ENCODE assay signal across 23 cellular contexts in the genomic region with DNA sequence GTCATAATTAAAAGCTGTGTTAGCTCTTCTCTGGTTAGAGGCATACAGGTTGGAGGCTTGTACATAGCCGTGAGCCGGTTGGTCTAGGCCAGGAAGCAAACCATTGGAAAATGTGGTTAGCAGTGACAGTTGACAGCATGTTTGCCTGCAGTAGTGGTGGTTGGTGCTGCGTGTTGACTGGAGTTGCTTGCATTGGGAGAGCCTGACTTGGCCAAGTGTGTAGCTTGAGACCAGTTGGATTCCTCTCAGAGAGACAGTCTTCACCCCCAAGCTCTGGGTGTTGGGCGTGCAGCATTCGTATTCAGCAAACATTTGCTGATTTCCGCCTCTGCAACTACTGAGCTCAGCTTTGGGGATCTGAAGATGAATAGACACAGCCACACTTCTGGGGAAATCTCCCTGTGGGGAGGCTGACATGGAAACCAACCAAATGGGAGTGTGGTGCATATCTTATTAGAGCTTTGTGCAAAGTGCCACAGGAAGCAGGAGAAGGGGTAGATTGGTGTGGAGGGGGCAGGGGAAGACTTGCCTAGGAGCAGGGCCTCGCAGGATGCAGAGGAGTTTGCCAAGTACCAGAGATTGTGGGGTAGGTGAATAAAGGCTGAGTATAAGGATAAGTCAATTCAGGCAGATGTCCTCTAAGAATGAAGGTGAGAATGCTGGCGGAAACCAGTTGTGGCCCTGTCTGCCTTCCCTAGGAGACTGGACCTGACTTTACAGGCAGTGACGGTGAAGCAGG.
DNase-seq lines count a peak whose midpoint lies in the region; ATAC-seq and TF ChIP-seq lines count a peak whose summit lies in the region.
"Had no signal": no experiment of that assay in that cellular context is flagged by ENCODE, and none has a peak within 500 bp of the region (broad histone marks: within the 10 kb centered on the region; RNA-seq: fewer than 3 reads in every experiment).

No MANE protein-coding gene starts in this region.

- no peak for TF ChIP-seq POLR2A in sigmoid colon (IDR thresholded peaks at IDR 0.05)

- H3K4me1 ChIP-seq in DND-41 (ENCODE audit: insufficient read depth, low read length) (peaks cover 3% of the 10 kb centered on the region; the same call in 1 of the 2 replicates), sigmoid colon (peaks cover 0 to 100% (median 89%) of the 10 kb centered on the region in 4 donors), smooth muscle cell (ENCODE audit: low read depth) (peaks cover 47% of the 10 kb centered on the region)

- no peak overlapping the region for H3K9ac ChIP-seq in DND-41 (ENCODE audit: low read depth, low read length)
- H3K9ac ChIP-seq in smooth muscle cell (ENCODE audit: low read depth), result no peak overlapping the region

- H3K27me3 ChIP-seq in DND-41 (ENCODE audit: insufficient read depth, low read length, poor library complexity) (no peaks in the 10 kb centered on the region), sigmoid colon (no peaks in the 10 kb centered on the region), smooth muscle cell (ENCODE audit: low read depth) (no peaks in the 10 kb centered on the region)
- H3K27me3 ChIP-seq: gastrocnemius medialis had no signal

- 85 to 95% methylated on average over 9 of the region's 9 CpGs for WGBS in sigmoid colon, 2 donors
- 92% methylated on average over 9 of the region's 9 CpGs for WGBS in smooth muscle cell (ENCODE audit: low lambda C conversion rate)

- 0 out of 3 replicates have a peak, but pooled peaks have one; percentile 24 for ATAC-seq in DND-41 (ENCODE audit: insufficient read depth, low read depth)
- ATAC-seq: esophagus mucosa, gastrocnemius medialis had no signal

- H3K9me3 ChIP-seq in DND-41 (ENCODE audit: insufficient read depth, low read length, severe bottlenecking) (no peaks in the 10 kb centered on the region), sigmoid colon (no peaks in the 10 kb centered on the region), smooth muscle cell (replicated peaks; ENCODE audit: low read depth) (no peaks in the 10 kb centered on the region)
- H3K9me3 ChIP-seq: gastrocnemius medialis had no signal

- peaks cover 86% of the 10 kb centered on the region for H3K79me2 ChIP-seq in DND-41 (ENCODE audit: insufficient read depth, low read length)
- peaks cover 84% of the 10 kb centered on the region for H3K79me2 ChIP-seq in smooth muscle cell (ENCODE audit: low read depth)

- no peak overlapping the region for H3K4me3 ChIP-seq in DND-41 (ENCODE audit: low read depth in 1 of 2, low read length in 2 of 2)
- no peak overlapping the region for H3K4me3 ChIP-seq in sigmoid colon
- H3K4me3 ChIP-seq in smooth muscle cell, result no peak overlapping the region
- H3K4me3 ChIP-seq: gastrocnemius medialis, skin epidermis had no signal

- H3K4me3 Mint-ChIP-seq in T-helper 2 cell treated with Interferon-gamma antibody and Interleukin-4, amounts not matched to agents 5 μg/mL and 100 μg/mL, for 36 hours, result no peak overlapping the region
- H3K4me3 Mint-ChIP-seq in chondrocyte (ENCODE audit: unreplicated experiment), result no peak overlapping the region
- H3K4me3 Mint-ChIP-seq: activated CD4-positive, alpha-beta T cell treated with anti-CD3 and anti-CD28 coated beads, Interleukin-2, amount 10 ng/mL, durations not matched to agents 7 days and 5 days; neural crest cell; stimulated activated naive CD8-positive, alpha-beta T cell treated with anti-CD3 and anti-CD28 coated beads, Interleukin-15, Interleukin-2, amounts not matched to agents 100 ng/mL and 50 ng/mL, for 24 hours had no signal

- H3K27me3 Mint-ChIP-seq in T-helper 2 cell treated with Interferon-gamma antibody and Interleukin-4, amounts not matched to agents 5 μg/mL and 100 μg/mL, for 36 hours (ENCODE audit: low read depth), result no peaks in the 10 kb centered on the region
- H3K27me3 Mint-ChIP-seq in chondrocyte (ENCODE audit: low read depth), result no peaks in the 10 kb centered on the region
- H3K27me3 Mint-ChIP-seq: activated CD4-positive, alpha-beta T cell treated with anti-CD3 and anti-CD28 coated beads, Interleukin-2, amount 10 ng/mL, durations not matched to agents 7 days and 5 days; stimulated activated naive CD8-positive, alpha-beta T cell treated with anti-CD3 and anti-CD28 coated beads, Interleukin-15, Interleukin-2, amounts not matched to agents 100 ng/mL and 50 ng/mL, for 24 hours had no signal

- peak; percentile 14 for DNase-seq in activated CD4-positive, alpha-beta T cell treated with anti-CD3 and anti-CD28 coated beads for 48 hours
- no peak for DNase-seq in activated CD4-positive, alpha-beta T cell treated with anti-CD3 and anti-CD28 coated beads, Interleukin-2, amount 50 U/mL, for 1 hour
- DNase-seq in DND-41 (no peak), sigmoid colon (no peak), chondrocyte (ENCODE audit: low spot score) (no peak), smooth muscle cell (lab: John Stamatoyannopoulos, UW; ENCODE audit: unreplicated experiment) (no peak), anterior cingulate cortex (lab: John Stamatoyannopoulos, UW) (no peak)
- DNase-seq in T-helper 2 cell treated with Interferon-gamma antibody and Interleukin-4, amounts not matched to agents 5 μg/mL and 100 μg/mL, for 36 hours (ENCODE audit: low spot score), result peak; percentile 5
- DNase-seq: activated CD4-positive, alpha-beta T cell treated with anti-CD3 and anti-CD28 coated beads, Interleukin-2, amount 10 ng/mL, durations not matched to agents 7 days and 5 days; activated gamma-delta T cell treated with Interleukin-2 at 50 U/mL for 16 hours; Calu3; cerebellar nuclear complex; effector CD4-positive, alpha-beta T cell; gastrocnemius medialis; NCI-H1436 treated with DMSO at 0.1 percent for 48 hours; NCI-H2171; NCI-H526 treated with DMSO at 0.1 percent for 48 hours; posterior cingulate gyrus; stimulated activated CD4-positive, alpha-beta T cell treated with anti-CD3 and anti-CD28 coated beads, Interleukin-4, amount 100 ng/mL, for 1 hour had no signal

- H3K9me3 Mint-ChIP-seq in T-helper 2 cell treated with Interferon-gamma antibody and Interleukin-4, amounts not matched to agents 5 μg/mL and 100 μg/mL, for 36 hours, result no peaks in the 10 kb centered on the region
- no peaks in the 10 kb centered on the region for H3K9me3 Mint-ChIP-seq in chondrocyte (ENCODE audit: low read depth)
- H3K9me3 Mint-ChIP-seq: activated CD4-positive, alpha-beta T cell treated with anti-CD3 and anti-CD28 coated beads, Interleukin-2, amount 10 ng/mL, durations not matched to agents 7 days and 5 days; neural crest cell; stimulated activated naive CD8-positive, alpha-beta T cell treated with anti-CD3 and anti-CD28 coated beads, Interleukin-15, Interleukin-2, amounts not matched to agents 100 ng/mL and 50 ng/mL, for 24 hours had no signal

- H3K27ac ChIP-seq in DND-41 (ENCODE audit: low read length), result no peak overlapping the region
- H3K27ac ChIP-seq in sigmoid colon, result peak overlapping the region in 3 of 4 donors; percentile 88 to 95 (median 91)
- no peak overlapping the region for H3K27ac ChIP-seq in smooth muscle cell (ENCODE audit: low read depth)

- no peak overlapping the region for H3K4me2 ChIP-seq in DND-41 (ENCODE audit: insufficient read depth, low read length)
- no peak overlapping the region for H3K4me2 ChIP-seq in smooth muscle cell

- TF ChIP-seq EP300 in sigmoid colon (IDR thresholded peaks at IDR 0.05), result no peak

- no peaks in the 10 kb centered on the region for H3K36me3 ChIP-seq in DND-41 (ENCODE audit: insufficient read depth, low read length)
- H3K36me3 ChIP-seq in sigmoid colon, result no peaks in the 10 kb centered on the region
- H3K36me3 ChIP-seq in smooth muscle cell (ENCODE audit: low read depth), result no peaks in the 10 kb centered on the region
- H3K36me3 ChIP-seq: gastrocnemius medialis had no signal

- H4K20me1 ChIP-seq in DND-41 (ENCODE audit: insufficient read depth, low read length), result peaks cover 81% of the 10 kb centered on the region
- H4K20me1 ChIP-seq in smooth muscle cell (ENCODE audit: low read depth), result peaks cover 34% of the 10 kb centered on the region

- intact Hi-C loops in sigmoid colon (cut with DNase I), result no loop called here

- H3K4me1 Mint-ChIP-seq in T-helper 2 cell treated with Interferon-gamma antibody and Interleukin-4, amounts not matched to agents 5 μg/mL and 100 μg/mL, for 36 hours (ENCODE audit: low read depth), result peaks cover 15% of the 10 kb centered on the region
- H3K4me1 Mint-ChIP-seq in chondrocyte (ENCODE audit: low read depth), result peaks cover 72% of the 10 kb centered on the region

- TF ChIP-seq CTCF in DND-41 (IDR thresholded peaks at IDR 0.05; ENCODE audit: borderline replicate concordance, extremely low read depth, low read length, poor library complexity, severe bottlenecking) (no peak), sigmoid colon (IDR thresholded peaks at IDR 0.05) (no peak), chondrocyte (IDR thresholded peaks at IDR 0.05) (no peak), smooth muscle cell (IDR thresholded peaks at IDR 0.05; ENCODE audit: borderline replicate concordance, insufficient read depth, poor library complexity, severe bottlenecking) (no peak)

- no peaks in the 10 kb centered on the region for H3K36me3 Mint-ChIP-seq in T-helper 2 cell treated with Interferon-gamma antibody and Interleukin-4, amounts not matched to agents 5 μg/mL and 100 μg/mL, for 36 hours (ENCODE audit: low read depth)
- no peaks in the 10 kb centered on the region for H3K36me3 Mint-ChIP-seq in chondrocyte (ENCODE audit: low read depth)

- H3F3A ChIP-seq in smooth muscle cell (ENCODE audit: low read depth), result peaks cover 37% of the 10 kb centered on the region

- H3K27ac Mint-ChIP-seq in T-helper 2 cell treated with Interferon-gamma antibody and Interleukin-4, amounts not matched to agents 5 μg/mL and 100 μg/mL, for 36 hours, result no peak overlapping the region
- H3K27ac Mint-ChIP-seq in chondrocyte (ENCODE audit: unreplicated experiment), result no peak overlapping the region
- H3K27ac Mint-ChIP-seq: activated CD4-positive, alpha-beta T cell treated with anti-CD3 and anti-CD28 coated beads, Interleukin-2, amount 10 ng/mL, durations not matched to agents 7 days and 5 days; stimulated activated naive CD8-positive, alpha-beta T cell treated with anti-CD3 and anti-CD28 coated beads, Interleukin-15, Interleukin-2, amounts not matched to agents 100 ng/mL and 50 ng/mL, for 24 hours had no signal

- H2AFZ ChIP-seq in DND-41 (ENCODE audit: low read depth, low read length) (no peak overlapping the region), smooth muscle cell (ENCODE audit: low read depth) (no peak overlapping the region)

Comparison
In these comparisons a context has a peak if more than half of its experiments do, and no peak if none do; other contexts are left out.
1. DNase-seq: peak in activated CD4-positive, alpha-beta T cell treated with anti-CD3 and anti-CD28 coated beads for 48 hours (single experiment) and T-helper 2 cell treated with Interferon-gamma antibody and Interleukin-4, amounts not matched to agents 5 μg/mL and 100 μg/mL, for 36 hours (single experiment); none in activated CD4-positive, alpha-beta T cell treated with anti-CD3 and anti-CD28 coated beads, Interleukin-2, amount 50 U/mL, for 1 hour (single experiment), DND-41 (single experiment), sigmoid colon (single experiment), chondrocyte (single experiment), smooth muscle cell (single experiment) and anterior cingulate cortex (0 of 58).
2. H3K27ac ChIP-seq: peak in sigmoid colon (3 of 4); none in DND-41 (single experiment) and smooth muscle cell (single experiment).